In genomic region chr16:54651851-54652770, GRCh38 we compare ENCODE assay signal across 14 cellular contexts.
DNase-seq lines count a peak whose midpoint lies in the region; ATAC-seq, FAIRE-seq and TF ChIP-seq lines count a peak whose summit lies in the region.
"Had no signal": no experiment of that assay in that cellular context is flagged by ENCODE, and none has a peak within 500 bp of the region (broad histone marks: within the 10 kb centered on the region; RNA-seq: fewer than 3 reads in every experiment).

No MANE protein-coding gene starts in this region.

- no peaks in the 10 kb centered on the region for H3K36me3 Mint-ChIP-seq in nephron progenitor cell (ENCODE audit: low read depth)

- DNase-seq in Daoy (ENCODE audit: low read depth) (peak; percentile 44), MV-4-11 (lab: John Stamatoyannopoulos, UW) (peak; percentile 77), dorsolateral prefrontal cortex (no peak), nephron progenitor cell (no peak), NCI-H526 treated with DMSO at 0.1 percent for 48 hours (lab: John Stamatoyannopoulos, UW) (no peak), ACHN (no peak), HTR-8/SVneo (ENCODE audit: insufficient read length, low spot score) (no peak), left cardiac atrium (no peak)
- DNase-seq: activated naive CD4-positive, alpha-beta T cell; heart left ventricle; NCI-H187; NCI-H748 treated with DMSO at 0.1 percent for 48 hours; SJCRH30 had no signal

- ATAC-seq in left cardiac atrium = no peak
- ATAC-seq: heart left ventricle had no signal

- H3K4me3 Mint-ChIP-seq in nephron progenitor cell = peak overlapping the region; percentile 27

- H3K27me3 Mint-ChIP-seq in nephron progenitor cell (ENCODE audit: low read depth, poor library complexity) = peaks cover 9% of the 10 kb centered on the region

- H3K4me1 Mint-ChIP-seq in nephron progenitor cell = peaks cover 87% of the 10 kb centered on the region

- peak overlapping the region in 2 of 59 donors; percentile 2 to 13 for H3K27ac ChIP-seq in dorsolateral prefrontal cortex
- H3K27ac ChIP-seq: cardiac muscle cell, heart left ventricle, SJCRH30 had no signal

- peaks cover 0 to 56% (median 12%) of the 10 kb centered on the region in 45 donors for H3K27me3 ChIP-seq in dorsolateral prefrontal cortex
- H3K27me3 ChIP-seq: cardiac muscle cell, heart left ventricle, SJCRH30 had no signal

- peak overlapping the region in 44 of 59 donors; percentile 2 to 63 (median 36) for H3K4me3 ChIP-seq in dorsolateral prefrontal cortex
- H3K4me3 ChIP-seq: cardiac muscle cell, heart left ventricle, SJCRH30 had no signal

- no peak overlapping the region for H3K27ac Mint-ChIP-seq in nephron progenitor cell

- H3K9me3 Mint-ChIP-seq in nephron progenitor cell = peaks cover 6% of the 10 kb centered on the region

- in situ Hi-C loops in ACHN (cut with HindIII; ENCODE audit: low pct_ligation_motif_present, low pct_unique_long_range_greater_than_20kb, low sequenced_read_pairs) = no loop called here

- TF ChIP-seq CTCF in dorsolateral prefrontal cortex (IDR thresholded peaks at IDR 0.05 in 54 of 56, conservative IDR thresholded peaks at IDR 0.05 in 2 of 56; ENCODE audit: low read depth in 1 of 56, partially characterized antibody in 56 of 56) (no peak), nephron progenitor cell (IDR thresholded peaks at IDR 0.05) (no peak)

- FAIRE-seq in HTR-8/SVneo (lab: Jason Lieb, UNC) = no peak

- intact Hi-C loops in dorsolateral prefrontal cortex (cut with DNase I) (no loop called here), left cardiac atrium (cut with DNase I) (no loop called here)

Comparison
In these comparisons a context has a peak if more than half of its experiments do, and no peak if none do; other contexts are left out.
1. DNase-seq: peak in Daoy (single experiment) and MV-4-11 (single experiment); none in dorsolateral prefrontal cortex (0 of 10), nephron progenitor cell (single experiment), NCI-H526 treated with DMSO at 0.1 percent for 48 hours (single experiment), ACHN (single experiment), HTR-8/SVneo (single experiment) and left cardiac atrium (single experiment).